In the genomic region with DNA sequence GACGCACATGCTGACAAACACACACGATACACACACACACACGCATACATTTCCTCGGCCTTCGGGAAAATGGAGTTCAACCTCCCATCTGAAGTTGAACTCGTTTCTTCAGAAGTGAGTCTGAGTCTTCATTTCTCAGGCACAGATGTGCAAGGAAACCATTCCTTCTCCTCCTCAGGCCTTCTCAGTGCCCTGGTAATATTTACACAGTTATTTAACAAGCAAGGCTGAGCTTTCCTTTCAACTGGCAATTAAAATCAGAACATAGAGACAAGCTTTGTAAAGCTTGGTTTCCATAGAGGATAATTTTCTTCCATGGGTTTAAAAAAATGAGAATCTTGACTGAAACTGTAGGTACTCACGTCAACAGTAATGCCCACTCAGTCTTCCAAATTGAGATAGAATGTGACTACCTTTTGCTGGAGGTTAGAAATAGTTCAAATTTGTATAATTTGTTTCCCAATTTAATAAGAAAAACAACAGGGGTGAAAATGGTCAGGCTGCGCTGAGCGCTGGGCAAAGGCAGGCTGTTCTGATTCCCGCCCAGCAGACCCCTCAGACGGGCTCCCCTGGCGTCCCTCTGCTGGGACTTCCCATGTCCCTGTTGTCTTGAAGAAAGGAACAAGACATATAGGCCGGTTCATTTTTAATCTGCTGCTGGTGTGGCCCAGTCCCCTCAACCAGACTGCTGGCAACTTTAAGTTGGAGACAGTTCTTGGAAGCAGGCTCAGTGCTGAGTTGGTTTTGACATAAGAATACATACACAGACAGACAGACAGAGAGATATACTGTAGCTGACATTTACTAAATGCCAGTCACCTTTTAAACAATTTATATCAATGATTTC, we compare ENCODE assay signal across 1 cellular context.
TF ChIP-seq lines count a peak whose summit lies in the region.

No MANE protein-coding gene starts in this region.

TF ChIP-seq in H1, 55 proteins besides CTCF, POLR2A, EP300 and RAD21:
- TF ChIP-seq SIX5 (IDR thresholded peaks at IDR 0.05; ENCODE audit: low read depth, low read length): no peak
- TF ChIP-seq HDAC2 (IDR thresholded peaks at IDR 0.05; ENCODE audit: borderline replicate concordance in 1 of 2, low read depth in 2 of 2, low read length in 2 of 2): no peak
- no peak for TF ChIP-seq ASH2L (IDR thresholded peaks at IDR 0.05; ENCODE audit: low read length)
- TF ChIP-seq TAF7 (optimal IDR thresholded peaks at IDR 0.05; ENCODE audit: borderline replicate concordance, low read depth, low read length): no peak
- TF ChIP-seq TEAD4 (IDR thresholded peaks at IDR 0.05; ENCODE audit: low read depth, low read length): no peak
- TF ChIP-seq KDM4A (IDR thresholded peaks at IDR 0.05; ENCODE audit: low read depth, low read length, severe bottlenecking): no peak
- no peak for TF ChIP-seq NRF1 (IDR thresholded peaks at IDR 0.05; ENCODE audit: low read depth, low read length)
- no peak for TF ChIP-seq SIN3A (conservative IDR thresholded peaks at IDR 0.05 in 1 of 2, IDR thresholded peaks at IDR 0.05 in 1 of 2; ENCODE audit: low read depth in 1 of 2, low read length in 2 of 2)
- TF ChIP-seq, protein P1, sequence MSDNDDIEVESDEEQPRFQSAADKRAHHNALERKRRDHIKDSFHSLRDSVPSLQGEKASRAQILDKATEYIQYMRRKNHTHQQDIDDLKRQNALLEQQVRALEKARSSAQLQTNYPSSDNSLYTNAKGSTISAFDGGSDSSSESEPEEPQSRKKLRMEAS (IDR thresholded peaks at IDR 0.05): no peak
- TF ChIP-seq KDM5A (IDR thresholded peaks at IDR 0.05; ENCODE audit: low read length): no peak
- no peak for TF ChIP-seq CREB1 (IDR thresholded peaks at IDR 0.05)
- TF ChIP-seq EGR1 (IDR thresholded peaks at IDR 0.05; ENCODE audit: borderline replicate concordance, low read depth, low read length): no peak
- TF ChIP-seq, protein P2, sequence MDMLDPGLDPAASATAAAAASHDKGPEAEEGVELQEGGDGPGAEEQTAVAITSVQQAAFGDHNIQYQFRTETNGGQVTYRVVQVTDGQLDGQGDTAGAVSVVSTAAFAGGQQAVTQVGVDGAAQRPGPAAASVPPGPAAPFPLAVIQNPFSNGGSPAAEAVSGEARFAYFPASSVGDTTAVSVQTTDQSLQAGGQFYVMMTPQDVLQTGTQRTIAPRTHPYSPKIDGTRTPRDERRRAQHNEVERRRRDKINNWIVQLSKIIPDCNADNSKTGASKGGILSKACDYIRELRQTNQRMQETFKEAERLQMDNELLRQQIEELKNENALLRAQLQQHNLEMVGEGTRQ (IDR thresholded peaks at IDR 0.05; ENCODE audit: low read length): no peak
- no peak for TF ChIP-seq RFX5 (IDR thresholded peaks at IDR 0.05; ENCODE audit: borderline replicate concordance, low read depth, low read length)
- no peak for TF ChIP-seq BACH1 (IDR thresholded peaks at IDR 0.05; ENCODE audit: low read length)
